30 cellular contexts compared by ENCODE assay signal in the genomic region with DNA sequence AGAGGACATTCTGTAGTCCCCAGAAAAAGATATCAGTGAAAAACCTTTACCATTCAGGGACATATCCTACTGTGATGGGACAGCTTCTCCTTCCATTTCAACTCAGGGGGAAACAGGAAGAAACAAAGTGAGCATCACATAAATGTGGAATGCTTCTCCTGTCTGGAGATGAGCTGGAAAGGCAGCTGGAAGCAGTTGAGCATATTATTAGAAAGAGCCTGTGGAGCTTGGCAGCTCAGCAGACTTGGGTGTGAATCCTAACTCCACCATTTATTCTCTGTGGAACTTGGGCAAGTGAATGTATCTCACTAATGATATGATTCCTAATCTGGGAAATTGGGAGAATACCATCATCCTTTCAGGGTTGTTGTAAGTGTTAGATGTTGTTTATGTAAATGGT.
"Had no signal": no experiment of that assay in that cellular context is flagged by ENCODE, and none has a peak within 500 bp of the region (broad histone marks: within the 10 kb centered on the region; RNA-seq: fewer than 3 reads in every experiment).

No MANE protein-coding gene starts in this region.

- H3K4me3 ChIP-seq: pancreas, prostate gland, right lobe of liver, sigmoid colon, skin epidermis, smooth muscle cell, spleen, stomach, thoracic aorta, thyroid gland, tibial nerve, upper lobe of left lung, vagina had no signal

- H3K27me3 ChIP-seq: neutrophil, pancreas, right lobe of liver, sigmoid colon, spleen, stomach, thyroid gland, tibial nerve, upper lobe of left lung, vagina had no signal

- H3K4me1 Mint-ChIP-seq: naive thymus-derived CD4-positive, alpha-beta T cell; natural killer cell; nephron progenitor cell; neural crest cell; stimulated activated effector memory CD8-positive, alpha-beta T cell treated with anti-CD3 and anti-CD28 coated beads, Interleukin-12 subunit alpha, Interleukin-12 subunit beta, amount 100 ng/mL, for 72 hours; stimulated activated naive B cell treated with anti-CD40 and anti-IgM and Interleukin-4, amounts not matched to agents 10 μg/mL and 1 μg/mL and 100 μg/mL, for 72 hours had no signal

- H3K4me2 ChIP-seq: smooth muscle cell had no signal

- H3K9me3 Mint-ChIP-seq: natural killer cell; nephron progenitor cell; neural crest cell; stimulated activated naive B cell treated with anti-CD40 and anti-IgM and Interleukin-4, amounts not matched to agents 10 μg/mL and 1 μg/mL and 100 μg/mL, for 72 hours; stimulated activated naive CD8-positive, alpha-beta T cell treated with anti-CD3 and anti-CD28 coated beads, Interleukin-15, Interleukin-2, amounts not matched to agents 100 ng/mL and 50 ng/mL, for 24 hours had no signal

- H3K27me3 Mint-ChIP-seq: naive thymus-derived CD4-positive, alpha-beta T cell; stimulated activated naive CD8-positive, alpha-beta T cell treated with anti-CD3 and anti-CD28 coated beads, Interleukin-15, Interleukin-2, amounts not matched to agents 100 ng/mL and 50 ng/mL, for 24 hours had no signal

- H3K27ac Mint-ChIP-seq: naive thymus-derived CD4-positive, alpha-beta T cell; natural killer cell; nephron progenitor cell; stimulated activated effector memory CD8-positive, alpha-beta T cell treated with anti-CD3 and anti-CD28 coated beads, Interleukin-12 subunit alpha, Interleukin-12 subunit beta, amount 100 ng/mL, for 72 hours; stimulated activated naive B cell treated with anti-CD40 and anti-IgM and Interleukin-4, amounts not matched to agents 10 μg/mL and 1 μg/mL and 100 μg/mL, for 72 hours; stimulated activated naive CD8-positive, alpha-beta T cell treated with anti-CD3 and anti-CD28 coated beads, Interleukin-15, Interleukin-2, amounts not matched to agents 100 ng/mL and 50 ng/mL, for 24 hours had no signal

- H3K36me3 ChIP-seq: neutrophil, pancreas, prostate gland, right lobe of liver, sigmoid colon, spleen, stomach, thoracic aorta, thyroid gland, tibial nerve, upper lobe of left lung, vagina had no signal

- ATAC-seq: naive thymus-derived CD4-positive, alpha-beta T cell; natural killer cell; pancreas; right cardiac atrium; right lobe of liver; stimulated activated effector memory CD8-positive, alpha-beta T cell treated with anti-CD3 and anti-CD28 coated beads, Interleukin-12 subunit alpha, Interleukin-12 subunit beta, amount 100 ng/mL, for 72 hours; stimulated activated naive B cell treated with anti-CD40 and anti-IgM and Interleukin-4, amounts not matched to agents 10 μg/mL and 1 μg/mL and 100 μg/mL, for 72 hours had no signal

- H3K27ac ChIP-seq: neutrophil, pancreas, prostate gland, right lobe of liver, sigmoid colon, skin epidermis, spleen, stomach, thoracic aorta, thyroid gland, tibial nerve, upper lobe of left lung, vagina had no signal

- H3K36me3 Mint-ChIP-seq: naive thymus-derived CD4-positive, alpha-beta T cell; natural killer cell; stimulated activated effector memory CD8-positive, alpha-beta T cell treated with anti-CD3 and anti-CD28 coated beads, Interleukin-12 subunit alpha, Interleukin-12 subunit beta, amount 100 ng/mL, for 72 hours; stimulated activated naive B cell treated with anti-CD40 and anti-IgM and Interleukin-4, amounts not matched to agents 10 μg/mL and 1 μg/mL and 100 μg/mL, for 72 hours had no signal

- DNase-seq: natural killer cell; nephron progenitor cell; nucleus accumbens; pancreas; right cardiac atrium; right lobe of liver; sigmoid colon; spleen; stimulated activated CD4-positive, alpha-beta T cell treated with anti-CD3 and anti-CD28 coated beads, Interleukin-12 subunit alpha, Interleukin-12 subunit beta, amount 100 ng/mL, for 4 hours; stimulated activated CD4-positive, alpha-beta T cell treated with anti-CD3 and anti-CD28 coated beads, Interleukin-1b, Interleukin-23, amount 100 ng/mL, for 48 hours; stimulated activated CD4-positive, alpha-beta T cell treated with anti-CD3 and anti-CD28 coated beads, Interleukin-2, amount 100 ng/mL, for 48 hours; stimulated activated CD4-positive, alpha-beta T cell treated with anti-CD3 and anti-CD28 coated beads, Interleukin-4, amount 100 ng/mL, for 24 hours; stimulated activated naive B cell treated with anti-CD40 and anti-IgM and Interleukin-4, amounts not matched to agents 10 μg/mL and 1 μg/mL and 100 μg/mL, for 72 hours; stimulated activated naive CD4-positive, alpha-beta T cell treated with Interleukin-2 at 50 U/mL for 16 hours; stomach; thyroid gland; trophoblast cell; upper lobe of left lung had no signal

- H3K9me3 ChIP-seq: neutrophil, pancreas, prostate gland, right lobe of liver, sigmoid colon, spleen, stomach, thoracic aorta, thyroid gland, tibial nerve, upper lobe of left lung, vagina had no signal

- H3K4me1 ChIP-seq: pancreas, prostate gland, right lobe of liver, sigmoid colon, spleen, stomach, thyroid gland, tibial nerve, upper lobe of left lung, vagina had no signal

- FAIRE-seq: pancreas, urothelium cell line had no signal

- H3K4me3 Mint-ChIP-seq: naive thymus-derived CD4-positive, alpha-beta T cell; natural killer cell; nephron progenitor cell; neural crest cell; stimulated activated effector memory CD8-positive, alpha-beta T cell treated with anti-CD3 and anti-CD28 coated beads, Interleukin-12 subunit alpha, Interleukin-12 subunit beta, amount 100 ng/mL, for 72 hours; stimulated activated naive B cell treated with anti-CD40 and anti-IgM and Interleukin-4, amounts not matched to agents 10 μg/mL and 1 μg/mL and 100 μg/mL, for 72 hours; stimulated activated naive CD8-positive, alpha-beta T cell treated with anti-CD3 and anti-CD28 coated beads, Interleukin-15, Interleukin-2, amounts not matched to agents 100 ng/mL and 50 ng/mL, for 24 hours had no signal
